ENCODE assay signal across 27 cellular contexts in genomic region chr15:78197632-78198031, GRCh38. TPM values are rescaled to one million over a fixed set of nuclear protein-coding genes. Genes with fewer than 3 reads are reported as not detected.
DNase-seq lines count a peak whose midpoint lies in the region; ATAC-seq, FAIRE-seq and TF ChIP-seq lines count a peak whose summit lies in the region.
"Had no signal": no experiment of that assay in that cellular context is flagged by ENCODE, and none has a peak within 500 bp of the region (broad histone marks: within the 10 kb centered on the region; RNA-seq: fewer than 3 reads in every experiment).

No MANE protein-coding gene starts in this region.

- no peak for FAIRE-seq in GM12892 (lab: Jason Lieb, UNC)
- FAIRE-seq: D721Med, H1 had no signal

- no peak for TF ChIP-seq POLR2A in GM12892 (IDR thresholded peaks at IDR 0.05; ENCODE audit: low read depth, low read length)

- H3K4me1 ChIP-seq in RWPE2 (ENCODE audit: insufficient read depth, poor library complexity, severe bottlenecking), result no peaks in the 10 kb centered on the region
- H3K4me1 ChIP-seq in osteoblast (ENCODE audit: insufficient read depth, low read length), result no peaks in the 10 kb centered on the region
- H3K4me1 ChIP-seq: SJSA1 had no signal

- no peaks in the 10 kb centered on the region for H3K9me3 ChIP-seq in RWPE2 (ENCODE audit: severe bottlenecking)
- no peaks in the 10 kb centered on the region for H3K9me3 ChIP-seq in osteoblast (ENCODE audit: low read depth, low read length)
- H3K9me3 ChIP-seq: SJSA1 had no signal

- TF ChIP-seq CTCF in RWPE2 (IDR thresholded peaks at IDR 0.05; ENCODE audit: poor library complexity, severe bottlenecking) (no peak), osteoblast (IDR thresholded peaks at IDR 0.05; ENCODE audit: extremely low read depth, low read depth, low read length) (no peak)

- H3K27ac ChIP-seq in RWPE2 (ENCODE audit: poor library complexity, severe bottlenecking), result no peak overlapping the region
- H3K27ac ChIP-seq in osteoblast (ENCODE audit: low read depth, low read length), result no peak overlapping the region
- H3K27ac ChIP-seq: C4-2B, KMS-11, SJSA1 had no signal

- ATAC-seq in RWPE2 (ENCODE audit: low read depth), result no peak
- ATAC-seq: HCT116, Panc1 had no signal

- no peak overlapping the region for H3K4me2 ChIP-seq in osteoblast (ENCODE audit: insufficient read depth, low read length)
- H3K4me2 ChIP-seq: KMS-11 had no signal

- peak; percentile 30 for DNase-seq in activated effector memory CD4-positive, alpha-beta T cell treated with anti-CD3 and anti-CD28 coated beads, Interleukin-2, amount 50 U/mL, for 16 hours
- DNase-seq in activated effector memory CD4-positive, alpha-beta T cell treated with Interleukin-2 at 50 U/mL for 16 hours, result no peak
- DNase-seq in RWPE2 (ENCODE audit: low spot score), result peak; percentile 16
- DNase-seq in osteoblast (ENCODE audit: insufficient read length, low spot score, missing footprints), result peak; percentile 32
- no peak for DNase-seq in NCI-H2196 (lab: John Stamatoyannopoulos, UW; ENCODE audit: unreplicated experiment)
- no peak for DNase-seq in GM12892 (ENCODE audit: insufficient read length)
- DNase-seq in T1000 (lab: John Stamatoyannopoulos, UW), result no peak
- DNase-seq: CD8-positive, alpha-beta memory T cell; EL; GF-D8; IMR-90; NCI-H1048; NCI-H1417 treated with DMSO at 0.1 percent for 48 hours; NCI-H187; NCI-H226; NCI-H510A treated with DMSO at 0.1 percent for 48 hours; NCI-H748 treated with DMSO at 0.1 percent for 48 hours; NK-92 treated with Interleukin-12 subunit alpha and Interleukin-12 subunit beta, amount 100 ng/mL, for 24 hours had no signal

- no peak overlapping the region for H3K4me3 ChIP-seq in RWPE2 (ENCODE audit: severe bottlenecking)
- H3K4me3 ChIP-seq in osteoblast (ENCODE audit: insufficient read depth, low read length), result no peak overlapping the region
- H3K4me3 ChIP-seq: SJSA1 had no signal

- H2AFZ ChIP-seq in osteoblast (ENCODE audit: low read length), result no peak overlapping the region

- H3K36me3 ChIP-seq in RWPE2 (ENCODE audit: low read depth), result no peaks in the 10 kb centered on the region
- H3K36me3 ChIP-seq in osteoblast (ENCODE audit: insufficient read depth, low read length), result no peaks in the 10 kb centered on the region
- H3K36me3 ChIP-seq: SJSA1 had no signal

- no peaks in the 10 kb centered on the region for H3K79me2 ChIP-seq in osteoblast (ENCODE audit: insufficient read depth, low read length)

- no peaks in the 10 kb centered on the region for H4K20me1 ChIP-seq in osteoblast (ENCODE audit: insufficient read depth, low read length)

- H3K27me3 ChIP-seq in RWPE2 (ENCODE audit: insufficient read depth, poor library complexity, severe bottlenecking) (no peaks in the 10 kb centered on the region), osteoblast (ENCODE audit: insufficient read depth, low read length) (peaks cover 22% of the 10 kb centered on the region)
- H3K27me3 ChIP-seq: SJSA1 had no signal

RNA-seq across cellular contexts. Expression of gene ACSBG1, which starts 36.7 kb away (rescaled TPM):
- under 0.01 TPM in 2 replicates for total RNA-seq in osteoblast
- polyA plus RNA-seq in GM12892 (2012; ENCODE audit: missing spikeins), result 0.32 TPM
- total RNA-seq: A172; CD8-positive, alpha-beta memory T cell; IMR-90; SJSA1 had no signal
- polyA plus RNA-seq: AG04450 had no signal

RNA-seq across cellular contexts. Expression of gene IDH3A, which starts 48.5 kb away (rescaled TPM):
- 29.5 and 30.4 TPM in 2 replicates for total RNA-seq in osteoblast
- polyA plus RNA-seq in GM12892 (2012; ENCODE audit: missing spikeins), result 80.2 TPM

Comparison
In these comparisons a context has a peak if more than half of its experiments do, and no peak if none do; other contexts are left out.
1. DNase-seq: peak in activated effector memory CD4-positive, alpha-beta T cell treated with anti-CD3 and anti-CD28 coated beads, Interleukin-2, amount 50 U/mL, for 16 hours (single experiment), RWPE2 (single experiment) and osteoblast (single experiment); none in activated effector memory CD4-positive, alpha-beta T cell treated with Interleukin-2 at 50 U/mL for 16 hours (single experiment), NCI-H2196 (single experiment), GM12892 (single experiment) and T1000 (single experiment).